Comparison of ENCODE assay signal across 8 cellular contexts in genomic region chr20:62618622-62619529, GRCh38. TPM values are rescaled to one million over a fixed set of nuclear protein-coding genes. Genes with fewer than 3 reads are reported as not detected.
DNase-seq lines count a peak whose midpoint lies in the region; ATAC-seq and TF ChIP-seq lines count a peak whose summit lies in the region.

No MANE protein-coding gene starts in this region.

- no peaks in the 10 kb centered on the region for H3K9me3 ChIP-seq in A673 (ENCODE audit: low read depth, low read length, poor library complexity, severe bottlenecking)
- H3K9me3 ChIP-seq in left ventricle myocardium inferior (replicated peaks), result no peaks in the 10 kb centered on the region

- CTCF ChIA-PET in A673 (lab: Charles Lee), result no interaction called here
- CTCF ChIA-PET in RWPE1 (lab: Yijun Ruan, JAX), result interaction anchor here (0.5 to 1.0 kb wide), 5 partner anchors 20 to 316 kb away, joined by 3 to 5 read pairs (median 3); partner anchors contain the start of gene ADRM1

- H3K36me3 ChIP-seq in A673 (ENCODE audit: insufficient read depth, low read length, poor library complexity, severe bottlenecking), result no peaks in the 10 kb centered on the region
- no peaks in the 10 kb centered on the region for H3K36me3 ChIP-seq in left ventricle myocardium inferior

- no TSS peak for BruUV-seq in A673 (replicated peaks; lab: Mats Ljungman, UMichigan)

- intact Hi-C loops in A673 (cut with micrococcal nuclease; ENCODE audit: unreplicated experiment) (no loop called here), left ventricle myocardium inferior (cut with micrococcal nuclease) (no loop called here)

- H3K27me3 ChIP-seq in A673 (replicated peaks; ENCODE audit: insufficient read depth, low read depth, low read length, poor library complexity) (no peaks in the 10 kb centered on the region), left ventricle myocardium inferior (ENCODE audit: low read depth) (peaks cover 4% of the 10 kb centered on the region), foreskin keratinocyte (no peaks in the 10 kb centered on the region)

- DNase-seq in A673 (ENCODE audit: low spot score) (peak; percentile 26), GM20000 (ENCODE audit: low spot score) (peak; percentile 76), RWPE1 (ENCODE audit: low spot score) (no peak), left ventricle myocardium inferior (no peak), NCI-H1436 treated with DMSO at 0.1 percent for 48 hours (lab: John Stamatoyannopoulos, UW) (no peak), SHP77 treated with DMSO at 0.1 percent for 48 hours (lab: John Stamatoyannopoulos, UW) (no peak), foreskin keratinocyte (no peak)

- peaks cover 14% of the 10 kb centered on the region for H3K4me1 ChIP-seq in A673 (ENCODE audit: insufficient read depth, low read length, poor library complexity, severe bottlenecking)
- peaks cover 56% of the 10 kb centered on the region for H3K4me1 ChIP-seq in left ventricle myocardium inferior
- peaks cover 8% of the 10 kb centered on the region for H3K4me1 ChIP-seq in foreskin keratinocyte

- H3K4me3 ChIP-seq in A673 (ENCODE audit: low read depth, low read length, poor library complexity, severe bottlenecking), result no peak overlapping the region
- no peak overlapping the region for H3K4me3 ChIP-seq in left ventricle myocardium inferior

- no peak for TF ChIP-seq CTCF in A673 (conservative IDR thresholded peaks at IDR 0.05; ENCODE audit: low read depth, low read length)
- no peak for TF ChIP-seq CTCF in GM20000 (IDR thresholded peaks at IDR 0.05; ENCODE audit: extremely low read depth, missing control alignments)
- no peak for TF ChIP-seq CTCF in RWPE1 (conservative IDR thresholded peaks at IDR 0.05; ENCODE audit: low read depth)
- no peak for TF ChIP-seq CTCF in left ventricle myocardium inferior (IDR thresholded peaks at IDR 0.05; ENCODE audit: borderline replicate concordance)
- no peak for TF ChIP-seq CTCF in foreskin keratinocyte (conservative IDR thresholded peaks at IDR 0.05)

- ATAC-seq in HG02588 (IDR thresholded peaks at IDR 0.05; ENCODE audit: unreplicated experiment) (no peak), foreskin keratinocyte (no peak)

- H3K27ac ChIP-seq in A673 (ENCODE audit: low read depth, low read length, poor library complexity, severe bottlenecking), result no peak overlapping the region
- H3K27ac ChIP-seq in RWPE1, result peak overlapping the region; percentile 71
- peak overlapping the region; percentile 91 for H3K27ac ChIP-seq in left ventricle myocardium inferior (replicated peaks)
- no peak overlapping the region for H3K27ac ChIP-seq in foreskin keratinocyte

- POLR2A ChIA-PET in A673 (lab: Charles Lee; ENCODE audit: low non-redundant PET) (no interaction called here), RWPE1 (lab: Yijun Ruan, JAX; ENCODE audit: low non-redundant PET) (no interaction called here)

RNA-seq across cellular contexts. Expression of gene SLCO4A1, which starts 23.4 kb away (rescaled TPM):
- total RNA-seq in A673 (2021) (44.5 and 48.8 TPM in 2 replicates), left ventricle myocardium inferior (12.7 TPM), foreskin keratinocyte (2.3 and 2.4 TPM in 2 replicates)
- polyA plus RNA-seq in foreskin keratinocyte, result 1.5 and 1.9 TPM in 2 replicates

Comparison
In these comparisons a context has a peak if more than half of its experiments do, and no peak if none do; other contexts are left out.
1. DNase-seq: peak in A673 (single experiment) and GM20000 (single experiment); none in RWPE1 (single experiment), left ventricle myocardium inferior (single experiment), NCI-H1436 treated with DMSO at 0.1 percent for 48 hours (single experiment), SHP77 treated with DMSO at 0.1 percent for 48 hours (single experiment) and foreskin keratinocyte (0 of 2).
2. H3K27ac ChIP-seq: peak in RWPE1 (single experiment) and left ventricle myocardium inferior (single experiment); none in A673 (single experiment) and foreskin keratinocyte (single experiment).